ENCODE assay signal across 8 cellular contexts in the genomic region with DNA sequence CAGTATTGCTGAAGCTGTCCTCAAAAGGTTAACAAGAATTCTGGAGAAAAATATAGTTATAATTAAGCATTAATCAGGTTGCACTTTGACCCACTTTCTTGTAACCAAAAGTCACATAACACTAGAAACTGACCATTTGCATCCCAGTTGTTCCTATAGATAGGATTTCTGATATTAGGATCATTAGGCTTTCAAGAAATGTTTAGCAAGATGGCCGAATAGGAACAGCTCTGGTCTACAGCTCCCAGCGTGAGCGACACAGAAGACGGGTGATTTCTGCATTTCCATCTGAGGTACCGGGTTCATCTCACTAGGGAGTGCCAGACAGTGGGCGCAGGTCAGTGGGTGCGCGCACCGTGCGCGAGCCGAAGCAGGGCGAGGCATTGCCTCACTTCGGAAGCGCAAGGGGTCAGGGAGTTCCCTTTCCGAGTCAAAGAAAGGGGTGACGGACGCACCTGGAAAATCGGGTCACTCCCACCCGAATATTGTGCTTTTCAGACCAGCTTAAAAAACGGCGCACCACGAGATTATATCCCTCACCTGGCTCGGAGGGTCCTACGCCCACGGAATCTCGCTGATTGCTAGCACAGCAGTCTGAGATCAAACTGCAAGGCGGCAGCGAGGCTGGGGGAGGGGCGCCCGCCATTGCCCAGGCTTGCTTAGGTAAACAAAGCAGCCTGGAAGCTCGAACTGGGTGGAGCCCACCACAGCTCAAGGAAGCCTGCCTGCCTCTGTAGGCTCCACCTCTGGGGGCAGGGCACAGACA. TPM values are rescaled to one million over a fixed set of nuclear protein-coding genes. Genes with fewer than 3 reads are reported as not detected.
DNase-seq lines count a peak whose midpoint lies in the region; TF ChIP-seq lines count a peak whose summit lies in the region.
"Not testable (repeated sequence)": the region's sequence is repeated elsewhere in the genome, so short reads cannot be mapped to it uniquely, and the experiment has no call there.

No MANE protein-coding gene starts in this region.

- H3K36me3 ChIP-seq in SK-N-SH (replicated peaks in 1 of 2; ENCODE audit: control insufficient read depth in 1 of 2, insufficient read depth in 2 of 2, low read length in 1 of 2); tibial artery: not testable (repeated sequence)

- H3K27ac Mint-ChIP-seq in neural crest cell (ENCODE audit: unreplicated experiment) = peak overlapping the region; percentile 92

- peak overlapping the region; percentile 28 to 46; a peak in 3 of 4 replicates for H3K4me3 ChIP-seq in SK-N-SH (ENCODE audit: low read depth in 2 of 2, low read length in 1 of 2)
- not testable (repeated sequence) for H3K4me3 ChIP-seq in coronary artery, tibial artery

- H3K4me1 ChIP-seq in SK-N-SH (ENCODE audit: control insufficient read depth in 1 of 2, insufficient read depth in 2 of 2, low read depth in 1 of 2, low read length in 1 of 2) = not testable (repeated sequence)
- H3K4me1 ChIP-seq in tibial artery = peaks cover 0 to 23% (median 16%) of the 10 kb centered on the region in 4 donors

- not testable (repeated sequence) for H3K79me2 ChIP-seq in SK-N-SH (ENCODE audit: insufficient read depth)

- not testable (repeated sequence) for H3K9me2 ChIP-seq in SK-N-SH

- POLR2A ChIA-PET in HEK293T (lab: Yijun Ruan, JAX); SK-N-SH (lab: Yijun Ruan, JAX): not testable (repeated sequence)

- not testable (repeated sequence) for TF ChIP-seq RAD21 in SK-N-SH (IDR thresholded peaks at IDR 0.05; ENCODE audit: low read length)

- H3F3A ChIP-seq in SK-N-SH (replicated peaks; ENCODE audit: insufficient read depth) = not testable (repeated sequence)

- peak overlapping the region; percentile 50 for H3K4me2 ChIP-seq in SK-N-SH

- H3K4me3 Mint-ChIP-seq in neural crest cell = peak overlapping the region; percentile 78

- not testable (repeated sequence) for H3K36me3 Mint-ChIP-seq in neural crest cell (ENCODE audit: low read depth)

- H2AFZ ChIP-seq in SK-N-SH (ENCODE audit: low read depth) = peak overlapping the region; percentile 76

- not testable (repeated sequence) for H3K9me3 Mint-ChIP-seq in neural crest cell

- H4K20me1 ChIP-seq in SK-N-SH (ENCODE audit: insufficient read depth) = not testable (repeated sequence)

- intact Hi-C loops in tibial artery (cut with DNase I; ENCODE audit: low total_unique reads) = not testable (repeated sequence)

- H3K27me3 Mint-ChIP-seq in neural crest cell (ENCODE audit: low read depth) = not testable (repeated sequence)

- H3K27me3 ChIP-seq in SK-N-SH (ENCODE audit: insufficient read depth); tibial artery: not testable (repeated sequence)

- TF ChIP-seq EP300 in SK-N-SH (IDR thresholded peaks at IDR 0.05; ENCODE audit: borderline replicate concordance in 1 of 2, low read depth in 1 of 2, low read length in 1 of 2) = not testable (repeated sequence)

- peak; percentile 55 for DNase-seq in DMS53 (lab: John Stamatoyannopoulos, UW)
- not testable (repeated sequence) for DNase-seq in HEK293T (ENCODE audit: extremely low spot score); SK-N-SH; coronary artery (ENCODE audit: low spot score); tibial artery
- peak; percentile 5 for DNase-seq in NCI-H1694 treated with DMSO at 0.1 percent for 48 hours (lab: John Stamatoyannopoulos, UW)
- DNase-seq in NCI-H510A treated with DMSO at 0.1 percent for 48 hours (lab: John Stamatoyannopoulos, UW) = peak; percentile 43
- peak; percentile 7 for DNase-seq in neural crest cell (ENCODE audit: low read depth, low spot score)

- H3K9me3 ChIP-seq in SK-N-SH, tibial artery: not testable (repeated sequence)

- not testable (repeated sequence) for TF ChIP-seq CTCF in SK-N-SH (IDR thresholded peaks at IDR 0.05); coronary artery (IDR thresholded peaks at IDR 0.05); neural crest cell (conservative IDR thresholded peaks at IDR 0.05); tibial artery (IDR thresholded peaks at IDR 0.05)

- H3K4me1 Mint-ChIP-seq in neural crest cell = peaks cover 13% of the 10 kb centered on the region

- WGBS in SK-N-SH (ENCODE audit: low lambda C conversion rate) = 3% methylated on average over 6 of the region's 32 CpGs

- H3K27ac ChIP-seq in SK-N-SH (ENCODE audit: low read depth in 2 of 2, low read length in 1 of 2) = not testable (repeated sequence)
- H3K27ac ChIP-seq in coronary artery (peak overlapping the region; percentile 88 to 95), tibial artery (peak overlapping the region; percentile 61 to 72)

- H3K9ac ChIP-seq in SK-N-SH = peak overlapping the region; percentile 34; the same call in 1 of the 2 replicates

- CTCF ChIA-PET in HEK293T (lab: Yijun Ruan, JAX); SK-N-SH (lab: Yijun Ruan, JAX): not testable (repeated sequence)

TF ChIP-seq in HEK293T, 16 proteins besides CTCF, POLR2A, EP300 and RAD21:
- TF ChIP-seq NFRKB (IDR thresholded peaks at IDR 0.05) (peak; percentile 30; the same call in 1 of the 2 replicates), L3MBTL2 (conservative IDR thresholded peaks at IDR 0.05) (peak; percentile 46; the same call in 1 of the 2 replicates)

RNA-seq across cellular contexts. Expression of a gene that starts 59.6 kb away (rescaled TPM):
- 1.6 and 2.0 TPM in 2 replicates for polyA plus RNA-seq in SK-N-SH (2012; rRNA removed)
- 1.8 and 2.4 TPM in 2 replicates for polyA plus RNA-seq in SK-N-SH (2012; cell fraction: cytosol; rRNA removed)
- polyA plus RNA-seq in SK-N-SH (2012; cell fraction: nucleus; rRNA removed) = 1.2 and 2.3 TPM in 2 replicates
- total RNA-seq in neural crest cell = 0.77 and 0.86 TPM in 2 replicates
